8 cellular contexts compared by ENCODE assay signal in the genomic region with DNA sequence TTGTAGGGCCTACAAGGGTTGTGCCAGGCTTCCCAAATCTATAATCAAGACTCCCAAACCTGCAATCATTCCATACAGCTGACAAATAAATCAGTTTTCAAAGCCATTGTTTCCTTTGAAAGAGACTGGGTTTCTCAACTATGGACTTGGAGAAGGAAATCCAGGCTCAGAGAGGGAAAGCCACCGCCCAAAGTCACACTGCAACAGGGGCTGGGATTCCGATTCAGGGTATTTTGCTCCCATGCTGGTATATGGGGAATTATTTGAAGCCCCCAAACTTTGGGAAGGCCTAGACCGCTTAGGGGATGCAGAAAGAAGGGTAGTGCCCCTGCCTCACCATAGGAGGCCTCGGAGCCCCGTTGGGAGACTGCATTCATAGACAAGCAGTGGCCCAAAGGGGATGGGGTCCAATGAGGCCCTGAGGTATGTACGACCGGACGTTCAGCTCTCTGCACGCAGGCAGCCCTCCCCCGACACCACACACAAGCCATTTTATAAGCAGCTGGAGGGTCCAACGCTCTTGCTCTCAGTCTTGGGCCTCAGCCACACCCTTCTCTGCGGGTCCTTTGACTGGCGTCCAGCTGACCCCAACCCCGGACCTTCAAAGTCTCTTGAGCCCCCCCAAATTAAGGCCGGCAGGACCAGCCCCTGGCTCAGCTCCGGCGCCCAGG. TPM values are rescaled to one million over a fixed set of nuclear protein-coding genes. Genes with fewer than 3 reads are reported as not detected.
A peak's percentile ranks its signal among the peaks of the same experiment; 100 is the strongest.
DNase-seq lines count a peak whose midpoint lies in the region; ATAC-seq and TF ChIP-seq lines count a peak whose summit lies in the region.

No MANE protein-coding gene starts in this region.

- H3K36me3 ChIP-seq in A673 (ENCODE audit: insufficient read depth, low read length, poor library complexity, severe bottlenecking), result no peaks in the 10 kb centered on the region
- peaks cover 38% of the 10 kb centered on the region for H3K36me3 ChIP-seq in SJSA1
- H3K36me3 ChIP-seq in duodenal mucosa (ENCODE audit: control insufficient read depth in 1 of 2, insufficient read depth in 2 of 2, low read length in 2 of 2), result no peaks in the 10 kb centered on the region
- peaks cover 11% of the 10 kb centered on the region for H3K36me3 ChIP-seq in muscle layer of colon (ENCODE audit: insufficient read depth, low read length)

- intact Hi-C loops in A673 (cut with micrococcal nuclease; ENCODE audit: unreplicated experiment), result loop anchor here (10.0 kb wide), 1 partner anchor 592 kb away; no protein-coding TSS in a partner anchor

- DNase-seq in A673 (ENCODE audit: low spot score) (peak; percentile 31), SJSA1 (ENCODE audit: low read depth in 1 of 2, low spot score in 2 of 2) (peak; percentile 42 to 61), NCI-H187 (lab: John Stamatoyannopoulos, UW) (no peak)

- POLR2A ChIA-PET in A673 (lab: Charles Lee; ENCODE audit: low non-redundant PET), result interaction anchor here (0.6 kb wide), 1 partner anchor 399 kb away, joined by 3 read pairs; no protein-coding TSS in a partner anchor

- H3K9ac ChIP-seq in duodenal mucosa (ENCODE audit: low read depth in 1 of 2, low read length in 2 of 2), result peak overlapping the region; percentile 65 to 71
- peak overlapping the region; percentile 93 for H3K9ac ChIP-seq in muscle layer of colon (ENCODE audit: low read length)

- no peaks in the 10 kb centered on the region for H3K27me3 ChIP-seq in A673 (replicated peaks; ENCODE audit: insufficient read depth, low read depth, low read length, poor library complexity)
- no peaks in the 10 kb centered on the region for H3K27me3 ChIP-seq in SJSA1 (replicated peaks)
- no peaks in the 10 kb centered on the region for H3K27me3 ChIP-seq in duodenal mucosa (ENCODE audit: control insufficient read depth in 1 of 2, insufficient read depth in 2 of 2, low read length in 2 of 2)
- H3K27me3 ChIP-seq in muscle layer of colon (ENCODE audit: control insufficient read depth in 1 of 2, insufficient read depth in 2 of 2, low read length in 2 of 2), result no peaks in the 10 kb centered on the region

- H3K4me3 ChIP-seq in A673 (ENCODE audit: low read depth, low read length, poor library complexity, severe bottlenecking), result peak overlapping the region; percentile 67
- peak overlapping the region; percentile 65 for H3K4me3 ChIP-seq in SJSA1
- H3K4me3 ChIP-seq in duodenal mucosa (ENCODE audit: low read depth in 1 of 2, low read length in 2 of 2), result peak overlapping the region; percentile 65 to 76
- peak overlapping the region; percentile 91 to 92 for H3K4me3 ChIP-seq in muscle layer of colon (ENCODE audit: low read depth in 1 of 2, low read length in 2 of 2)

- peak; percentile 24 for ATAC-seq in GM19023 (IDR thresholded peaks at IDR 0.05; ENCODE audit: unreplicated experiment)
- no peak for ATAC-seq in GM18498 (IDR thresholded peaks at IDR 0.05; ENCODE audit: unreplicated experiment)
- no peak for ATAC-seq in GM21390 (IDR thresholded peaks at IDR 0.05; ENCODE audit: unreplicated experiment)

- CTCF ChIA-PET in A673 (lab: Charles Lee), result interaction anchor here (1.0 kb wide), 1 partner anchor 31 kb away, joined by 4 read pairs; no protein-coding TSS in a partner anchor

- H3K4me1 ChIP-seq in A673 (ENCODE audit: insufficient read depth, low read length, poor library complexity, severe bottlenecking) (peaks cover 34% of the 10 kb centered on the region), SJSA1 (replicated peaks) (peaks cover 30% of the 10 kb centered on the region), duodenal mucosa (ENCODE audit: control insufficient read depth in 1 of 2, insufficient read depth in 2 of 2, low read length in 2 of 2) (peaks cover 43 to 53% of the 10 kb centered on the region in 2 donors), muscle layer of colon (ENCODE audit: insufficient read depth, low read length) (peaks cover 48% of the 10 kb centered on the region)

- BruUV-seq in A673 (replicated peaks; lab: Mats Ljungman, UMichigan), result TSS peak; percentile 48

- H3K27ac ChIP-seq in A673 (ENCODE audit: low read depth, low read length, poor library complexity, severe bottlenecking), result peak overlapping the region; percentile 74
- H3K27ac ChIP-seq in SJSA1, result peak overlapping the region; percentile 36
- peak overlapping the region; percentile 82 for H3K27ac ChIP-seq in duodenal mucosa (ENCODE audit: low read depth, low read length)
- peak overlapping the region; percentile 98 for H3K27ac ChIP-seq in muscle layer of colon (ENCODE audit: low read depth, low read length)

- H3K9me3 ChIP-seq in A673 (ENCODE audit: low read depth, low read length, poor library complexity, severe bottlenecking) (no peaks in the 10 kb centered on the region), SJSA1 (replicated peaks) (no peaks in the 10 kb centered on the region), duodenal mucosa (ENCODE audit: control insufficient read depth in 1 of 2, low read length in 2 of 2) (no peaks in the 10 kb centered on the region), muscle layer of colon (ENCODE audit: low read length) (no peaks in the 10 kb centered on the region)

- TF ChIP-seq CTCF in A673 (conservative IDR thresholded peaks at IDR 0.05; ENCODE audit: low read depth, low read length), result no peak

RNA-seq across cellular contexts. Expression of a gene that starts 0.7 kb away (rescaled TPM):
- 95.9 and 130 TPM in 2 replicates for total RNA-seq in A673 (2021)
- 463 and 616 TPM in 2 replicates for total RNA-seq in SJSA1 (2014; rRNA removed; shearing (Covaris generic))

Comparison
In these comparisons a context has a peak if more than half of its experiments do, and no peak if none do; other contexts are left out.
1. DNase-seq: peak in A673 (single experiment) and SJSA1 (2 of 2); none in NCI-H187 (0 of 2).
2. H3K27ac ChIP-seq: peak in every context shown above with its lines; median percentile 98 in muscle layer of colon; 82 in duodenal mucosa; 74 in A673; 36 in SJSA1.
3. Peak in every context shown above with its lines, with median percentiles within 50 percentile points of each other: H3K4me3 ChIP-seq.